ENCODE assay signal across 8 cellular contexts in the genomic region with DNA sequence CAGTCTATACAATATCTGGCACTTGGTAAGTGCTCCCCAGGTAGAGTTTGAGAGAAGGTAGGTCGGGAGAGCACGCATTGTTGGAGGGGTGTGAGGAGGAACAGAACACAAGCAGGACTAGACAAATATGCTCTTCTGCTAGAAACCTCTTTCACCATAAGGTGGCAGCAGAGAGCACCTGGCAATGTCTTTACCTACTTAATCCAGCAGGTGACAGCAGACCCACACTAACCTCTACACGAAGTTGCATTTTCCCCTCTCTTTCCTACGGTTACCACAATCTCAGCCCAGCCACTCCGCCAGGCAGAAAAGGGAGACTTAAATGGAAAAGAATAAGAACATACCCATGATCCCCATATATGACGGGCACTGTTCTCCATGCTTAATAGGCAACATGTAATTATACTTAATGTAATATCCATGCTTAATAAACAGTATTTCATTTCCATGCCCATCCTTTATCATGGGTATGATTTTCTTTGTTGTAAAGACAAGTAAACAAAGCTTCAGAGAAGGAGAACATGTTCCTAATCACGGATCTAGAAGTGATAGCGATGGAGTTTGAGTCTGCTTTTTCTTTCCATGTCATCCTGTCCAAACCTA. TPM values are rescaled to one million over a fixed set of nuclear protein-coding genes. Genes with fewer than 3 reads are reported as not detected.
DNase-seq lines count a peak whose midpoint lies in the region; ATAC-seq and TF ChIP-seq lines count a peak whose summit lies in the region.

No MANE protein-coding gene starts in this region.

- no peak for ATAC-seq in HG03095 (IDR thresholded peaks at IDR 0.05; ENCODE audit: unreplicated experiment)

- TF ChIP-seq CTCF in BE2C (IDR thresholded peaks at IDR 0.05; ENCODE audit: low read depth, low read length) (peak; percentile 100), GM20000 (IDR thresholded peaks at IDR 0.05; ENCODE audit: extremely low read depth, missing control alignments) (peak; percentile 100), astrocyte of the cerebellum (IDR thresholded peaks at IDR 0.05; ENCODE audit: low read depth, low read length, missing control alignments) (peak; percentile 100)

- H3K27me3 ChIP-seq in BE2C = no peaks in the 10 kb centered on the region; the same call in 1 of the 2 replicates

- DNase-seq in BE2C (peak; percentile 77), GM20000 (ENCODE audit: low spot score) (peak; percentile 79), NCI-H1930 (lab: John Stamatoyannopoulos, UW) (peak; percentile 38 to 68), T1000 (lab: John Stamatoyannopoulos, UW) (peak; percentile 53), astrocyte of the cerebellum (ENCODE audit: low read depth) (peak; percentile 80), hepatic stellate cell (ENCODE audit: low spot score) (peak; percentile 72), skeletal muscle cell (ENCODE audit: low read depth) (peak; percentile 41)

- H3K4me3 ChIP-seq in BE2C (ENCODE audit: low read depth, low read length) = no peak overlapping the region
- no peak overlapping the region for H3K4me3 ChIP-seq in astrocyte of the cerebellum (ENCODE audit: low read depth, low read length)
- no peak overlapping the region for H3K4me3 ChIP-seq in skeletal muscle cell (ENCODE audit: low read depth, low read length)

- no peaks in the 10 kb centered on the region for H3K36me3 ChIP-seq in BE2C

- in situ Hi-C loops in astrocyte of the cerebellum (cut with HindIII; ENCODE audit: low sequenced_read_pairs) = loop anchor here (25.0 kb wide), 1 partner anchor 162 kb away; a partner anchor contains a TSS

- H3K4me1 ChIP-seq in BE2C = no peaks in the 10 kb centered on the region

- H3K9me3 ChIP-seq in BE2C = no peaks in the 10 kb centered on the region

RNA-seq across cellular contexts. Expression of a gene that starts 55.1 kb away (rescaled TPM):
- polyA plus RNA-seq in BE2C (2012; ENCODE audit: insufficient read depth, insufficient read length, low read depth) = 0.80 TPM
